Comparison of ENCODE assay signal across 1 cellular context in genomic region chr10:116669080-116669479, GRCh38.
TF ChIP-seq lines count a peak whose summit lies in the region.

No MANE protein-coding gene starts in this region.

TF ChIP-seq in H1, 55 proteins besides CTCF, POLR2A, EP300 and RAD21 (continued from another document):
- TF ChIP-seq E2F6 (IDR thresholded peaks at IDR 0.05): no peak
- TF ChIP-seq RXRA (IDR thresholded peaks at IDR 0.05; ENCODE audit: insufficient read depth, low read depth, low read length): no peak
- TF ChIP-seq SAP30 (IDR thresholded peaks at IDR 0.05; ENCODE audit: insufficient read depth, insufficient replicate concordance, low read length): no peak
- TF ChIP-seq BACH1 (IDR thresholded peaks at IDR 0.05; ENCODE audit: low read length): no peak
- TF ChIP-seq YY1 (IDR thresholded peaks at IDR 0.05; ENCODE audit: low read depth, low read length): no peak
- TF ChIP-seq RNF2 (IDR thresholded peaks at IDR 0.05; ENCODE audit: borderline replicate concordance, low read depth, low read length, missing control alignments, poor library complexity, severe bottlenecking): no peak
- TF ChIP-seq SP1 (IDR thresholded peaks at IDR 0.05; ENCODE audit: low read depth, low read length): no peak
- TF ChIP-seq RBBP5 (IDR thresholded peaks at IDR 0.05; ENCODE audit: borderline replicate concordance, low read depth, low read length): no peak
- no peak for TF ChIP-seq JUND (IDR thresholded peaks at IDR 0.05; ENCODE audit: low read length)
